Comparison of ENCODE assay signal across 7 cellular contexts in genomic region chr1:9494936-9495758, GRCh38. TPM values are rescaled to one million over a fixed set of nuclear protein-coding genes. Genes with fewer than 3 reads are reported as not detected.
A peak's percentile ranks its signal among the peaks of the same experiment; 100 is the strongest.
DNase-seq lines count a peak whose midpoint lies in the region; TF ChIP-seq lines count a peak whose summit lies in the region.

No MANE protein-coding gene starts in this region.

- TF ChIP-seq CTCF in GM12873 (IDR thresholded peaks at IDR 0.05; ENCODE audit: insufficient read depth, low read depth, low read length, missing control alignments) = peak; percentile 95
- peak; percentile 90 for TF ChIP-seq CTCF in MCF 10A (IDR thresholded peaks at IDR 0.05; ENCODE audit: unreplicated experiment)
- peak; percentile 75 for TF ChIP-seq CTCF in kidney epithelial cell (IDR thresholded peaks at IDR 0.05; ENCODE audit: insufficient read depth, low read length, poor library complexity, severe bottlenecking)

- H3K4me3 ChIP-seq in kidney epithelial cell (ENCODE audit: low read depth, low read length) = peak overlapping the region; percentile 21

- DNase-seq in MV-4-11 (lab: John Stamatoyannopoulos, UW) (peak; percentile 20), UCSD-AML1 (lab: John Stamatoyannopoulos, UW; ENCODE audit: unreplicated experiment) (peak; percentile 63), MCF 10A (ENCODE audit: unreplicated experiment) (peak; percentile 29), kidney epithelial cell (ENCODE audit: low read depth) (no peak), middle frontal gyrus (ENCODE audit: extremely low spot score, low spot score) (no peak)
- DNase-seq in stimulated activated CD4-positive, alpha-beta T cell treated with anti-CD3 and anti-CD28 coated beads, Interleukin-2, amount 100 ng/mL, for 48 hours = peak; percentile 66 to 80

- no peaks in the 10 kb centered on the region for H3K9me3 Mint-ChIP-seq in MCF 10A (ENCODE audit: unreplicated experiment)

- no peaks in the 10 kb centered on the region for H3K36me3 Mint-ChIP-seq in MCF 10A (ENCODE audit: insufficient read depth, unreplicated experiment)

- H3K27me3 Mint-ChIP-seq in MCF 10A (ENCODE audit: insufficient read depth, unreplicated experiment) = no peaks in the 10 kb centered on the region

- POLR2A ChIA-PET in MCF 10A (lab: Yijun Ruan, JAX) = interaction anchor here (0.7 kb wide), 1 partner anchor 126 kb away, joined by 4 read pairs; no protein-coding TSS in a partner anchor

- H3K27ac Mint-ChIP-seq in MCF 10A (ENCODE audit: low read depth, unreplicated experiment) = no peak overlapping the region

- H3K36me3 ChIP-seq in kidney epithelial cell (ENCODE audit: control insufficient read depth, insufficient read depth, low read length) = no peaks in the 10 kb centered on the region

- no peak overlapping the region for H3K4me3 Mint-ChIP-seq in MCF 10A (ENCODE audit: unreplicated experiment)

- no peaks in the 10 kb centered on the region for H3K27me3 ChIP-seq in kidney epithelial cell (ENCODE audit: control insufficient read depth, insufficient read depth, low read length)

- intact Hi-C loops in MCF 10A (cut with micrococcal nuclease) = loop anchor here (2.0 to 5.0 kb wide), 3 partner anchors 38 to 313 kb away; no protein-coding TSS in a partner anchor

- CTCF ChIA-PET in MCF 10A (lab: Yijun Ruan, JAX) = interaction anchor here (0.5 to 4.3 kb wide), 35 partner anchors 10 to 659 kb away, joined by 3 to 53 read pairs (median 3); no protein-coding TSS in a partner anchor

- BruUV-seq in MCF 10A (replicated peaks; lab: Mats Ljungman, UMichigan) = no TSS peak

- no peaks in the 10 kb centered on the region for H3K4me1 Mint-ChIP-seq in MCF 10A (ENCODE audit: insufficient read depth, unreplicated experiment)

RNA-seq across cellular contexts. Expression of gene SLC25A33, which starts 44.1 kb away (rescaled TPM):
- total RNA-seq in MCF 10A (2022) (6.5 and 8.1 TPM in 2 replicates), kidney epithelial cell (12.0 and 14.2 TPM in 2 replicates)

Comparison
In these comparisons a context has a peak if more than half of its experiments do, and no peak if none do; other contexts are left out.
1. DNase-seq: peak in MV-4-11 (single experiment), UCSD-AML1 (single experiment), MCF 10A (single experiment) and stimulated activated CD4-positive, alpha-beta T cell treated with anti-CD3 and anti-CD28 coated beads, Interleukin-2, amount 100 ng/mL, for 48 hours (2 of 2); none in kidney epithelial cell (single experiment) and middle frontal gyrus (single experiment).
2. Peak in every context shown above with its lines, with median percentiles within 50 percentile points of each other: CTCF ChIP-seq.